ENCODE assay signal across 8 cellular contexts in genomic region chr1:227945891-227946623, GRCh38. TPM values are rescaled to one million over a fixed set of nuclear protein-coding genes. Genes with fewer than 3 reads are reported as not detected.
A peak's percentile ranks its signal among the peaks of the same experiment; 100 is the strongest.
DNase-seq lines count a peak whose midpoint lies in the region; ATAC-seq and TF ChIP-seq lines count a peak whose summit lies in the region.

No MANE protein-coding gene starts in this region.

- H3K4me1 Mint-ChIP-seq in stimulated activated naive B cell treated with anti-CD40 and anti-IgM and Interleukin-4, amounts not matched to agents 10 μg/mL and 1 μg/mL and 100 μg/mL, for 72 hours = peaks cover 10 to 14% of the 10 kb centered on the region in 2 donors

- peak; percentile 21 for ATAC-seq in GM21515 (IDR thresholded peaks at IDR 0.05; ENCODE audit: unreplicated experiment)
- peak; percentile 75 to 79 for ATAC-seq in stimulated activated naive B cell treated with anti-CD40 and anti-IgM and Interleukin-4, amounts not matched to agents 10 μg/mL and 1 μg/mL and 100 μg/mL, for 72 hours (replicated peaks)

- H3K27me3 Mint-ChIP-seq in stimulated activated naive B cell treated with anti-CD40 and anti-IgM and Interleukin-4, amounts not matched to agents 10 μg/mL and 1 μg/mL and 100 μg/mL, for 72 hours = peaks cover 47 to 63% of the 10 kb centered on the region in 2 donors

- H3K36me3 ChIP-seq in brain microvascular endothelial cell (replicated peaks) = no peaks in the 10 kb centered on the region
- no peaks in the 10 kb centered on the region for H3K36me3 ChIP-seq in kidney epithelial cell (ENCODE audit: control insufficient read depth, insufficient read depth, low read length)

- H3K27ac ChIP-seq in brain microvascular endothelial cell = no peak overlapping the region

- in situ Hi-C loops in brain microvascular endothelial cell (cut with HindIII; ENCODE audit: low pct_ligation_motif_present, low sequenced_read_pairs) = no loop called here

- no peaks in the 10 kb centered on the region for H3K9me3 Mint-ChIP-seq in stimulated activated naive B cell treated with anti-CD40 and anti-IgM and Interleukin-4, amounts not matched to agents 10 μg/mL and 1 μg/mL and 100 μg/mL, for 72 hours

- H3K36me3 Mint-ChIP-seq in stimulated activated naive B cell treated with anti-CD40 and anti-IgM and Interleukin-4, amounts not matched to agents 10 μg/mL and 1 μg/mL and 100 μg/mL, for 72 hours = no peaks in the 10 kb centered on the region

- H3K27me3 ChIP-seq in brain microvascular endothelial cell (replicated peaks) = peaks cover 14% of the 10 kb centered on the region
- H3K27me3 ChIP-seq in kidney epithelial cell (ENCODE audit: control insufficient read depth, insufficient read depth, low read length) = peaks cover 2% of the 10 kb centered on the region

- peak overlapping the region; percentile 69 to 73 for H3K4me3 Mint-ChIP-seq in stimulated activated naive B cell treated with anti-CD40 and anti-IgM and Interleukin-4, amounts not matched to agents 10 μg/mL and 1 μg/mL and 100 μg/mL, for 72 hours

- TF ChIP-seq CTCF in brain microvascular endothelial cell (IDR thresholded peaks at IDR 0.05; ENCODE audit: low read depth, low read length, missing control alignments) (no peak), kidney epithelial cell (IDR thresholded peaks at IDR 0.05; ENCODE audit: insufficient read depth, low read length, poor library complexity, severe bottlenecking) (no peak)

- DNase-seq in DMS53 treated with DMSO at 0.1 percent for 48 hours (lab: John Stamatoyannopoulos, UW; ENCODE audit: unreplicated experiment) (peak; percentile 90), NCI-H146 (lab: John Stamatoyannopoulos, UW) (peak; percentile 81), brain microvascular endothelial cell (peak; percentile 24), kidney epithelial cell (ENCODE audit: low read depth) (peak; percentile 59), midbrain (lab: John Stamatoyannopoulos, UW) (no peak), NCI-H1436 (lab: John Stamatoyannopoulos, UW) (no peak)
- DNase-seq in stimulated activated naive B cell treated with anti-CD40 and anti-IgM and Interleukin-4, amounts not matched to agents 10 μg/mL and 1 μg/mL and 100 μg/mL, for 72 hours = no peak

- H3K27ac Mint-ChIP-seq in stimulated activated naive B cell treated with anti-CD40 and anti-IgM and Interleukin-4, amounts not matched to agents 10 μg/mL and 1 μg/mL and 100 μg/mL, for 72 hours = peak overlapping the region; percentile 28

- H3K4me3 ChIP-seq in brain microvascular endothelial cell (ENCODE audit: low read depth, low read length) (no peak overlapping the region), kidney epithelial cell (ENCODE audit: low read depth, low read length) (peak overlapping the region; percentile 2)

RNA-seq across cellular contexts. Expression of gene WNT9A, which starts 1.7 kb away (rescaled TPM):
- total RNA-seq in kidney epithelial cell = 10.1 and 10.3 TPM in 2 replicates

Comparison
In these comparisons a context has a peak if more than half of its experiments do, and no peak if none do; other contexts are left out.
1. DNase-seq: peak in DMS53 treated with DMSO at 0.1 percent for 48 hours (single experiment), NCI-H146 (single experiment), brain microvascular endothelial cell (single experiment) and kidney epithelial cell (single experiment); none in stimulated activated naive B cell treated with anti-CD40 and anti-IgM and Interleukin-4, amounts not matched to agents 10 μg/mL and 1 μg/mL and 100 μg/mL, for 72 hours (single experiment), midbrain (single experiment) and NCI-H1436 (single experiment).